ENCODE assay signal across 8 cellular contexts in the genomic region with DNA sequence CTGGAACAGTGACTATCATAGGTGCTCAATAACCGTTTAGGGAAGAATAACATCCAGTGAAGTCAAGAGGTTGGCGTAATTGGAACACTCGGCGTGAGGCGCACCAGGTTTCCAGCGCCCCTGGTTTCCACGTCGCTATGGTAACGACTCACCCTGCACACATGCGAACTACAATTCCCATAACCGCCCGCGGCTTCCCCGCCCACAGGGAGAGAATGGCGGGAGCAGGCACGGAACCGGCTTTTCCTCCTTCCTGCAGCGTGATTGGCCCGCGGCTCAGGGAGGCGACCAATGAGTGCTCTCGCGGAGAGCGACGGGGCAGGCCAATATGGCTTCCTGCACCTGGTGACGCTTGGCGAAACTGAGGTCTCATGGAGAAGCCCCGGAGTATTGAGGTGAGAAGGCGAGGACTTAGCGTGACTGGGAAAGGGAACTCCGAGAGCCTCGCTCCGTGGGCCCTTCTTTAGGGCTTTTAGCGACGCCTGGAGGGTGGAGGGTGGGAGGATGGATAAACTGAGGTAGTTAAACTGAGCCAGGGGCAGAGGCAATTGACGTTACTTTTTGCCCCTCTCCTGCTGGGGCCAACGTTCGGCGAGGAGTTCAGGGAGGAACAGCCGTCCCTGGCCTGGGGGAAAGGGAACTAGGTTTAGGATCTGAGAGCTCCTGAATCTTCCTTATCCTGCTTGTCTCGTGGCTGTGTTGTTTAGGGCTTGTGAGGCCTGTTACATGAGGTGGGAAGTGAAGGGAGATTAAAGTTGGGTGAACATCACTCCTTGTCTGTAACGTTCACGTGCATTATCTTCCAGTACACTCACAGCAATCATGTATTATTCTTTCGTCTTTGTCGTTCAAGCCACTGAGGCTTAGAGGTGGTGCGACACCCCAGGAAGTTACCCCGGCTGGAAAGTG. TPM values are rescaled to one million over a fixed set of nuclear protein-coding genes. Genes with fewer than 3 reads are reported as not detected.
A peak's percentile ranks its signal among the peaks of the same experiment; 100 is the strongest.
DNase-seq lines count a peak whose midpoint lies in the region; ATAC-seq and TF ChIP-seq lines count a peak whose summit lies in the region.

L3MBTL2 (plus strand) TSS at position 321 of the 909 bp plus-strand sequence; CDS start at position 372, 51 bp downstream.

- H3K36me3 ChIP-seq in adipocyte (ENCODE audit: control insufficient read depth, insufficient read depth, low read length, severe bottlenecking) = peaks cover 21% of the 10 kb centered on the region
- H3K36me3 ChIP-seq in cardiac muscle cell = no peaks in the 10 kb centered on the region
- H3K36me3 ChIP-seq in parathyroid adenoma (ENCODE audit: control insufficient read depth, insufficient read depth, low read length) = no peaks in the 10 kb centered on the region
- H3K36me3 ChIP-seq in tibial nerve = peaks cover 0 to 36% (median 0%) of the 10 kb centered on the region in 3 donors

- H3K9me3 ChIP-seq in adipocyte (ENCODE audit: control insufficient read depth, low read length) = no peaks in the 10 kb centered on the region
- H3K9me3 ChIP-seq in cardiac muscle cell (ENCODE audit: low read depth) = no peaks in the 10 kb centered on the region
- no peaks in the 10 kb centered on the region for H3K9me3 ChIP-seq in parathyroid adenoma (ENCODE audit: control insufficient read depth, low read length)
- H3K9me3 ChIP-seq in tibial nerve = no peaks in the 10 kb centered on the region

- 1 to 3% methylated on average over 35 to 46 of the region's 47 CpGs for WGBS in tibial nerve, 2 donors

- H2AFZ ChIP-seq in parathyroid adenoma = peak within 1 kb of the TSS; percentile 98

- H3K27me3 ChIP-seq in adipocyte (replicated peaks; ENCODE audit: control insufficient read depth, insufficient read depth, low read length) (peaks cover 14% of the 10 kb centered on the region), cardiac muscle cell (peaks cover 19% of the 10 kb centered on the region), parathyroid adenoma (ENCODE audit: control insufficient read depth, insufficient read depth, low read length) (no peaks in the 10 kb centered on the region), tibial nerve (no peaks in the 10 kb centered on the region)

- TF ChIP-seq CTCF in GM12875 (IDR thresholded peaks at IDR 0.05; ENCODE audit: borderline replicate concordance, insufficient read depth, low read depth, low read length) (no peak), cardiac muscle cell (IDR thresholded peaks at IDR 0.05; ENCODE audit: low read depth, low read length) (no peak), parathyroid adenoma (IDR thresholded peaks at IDR 0.05) (no peak), tibial nerve (IDR thresholded peaks at IDR 0.05) (peak in 1 of 5 experiments; percentile 25)

- H3K4me2 ChIP-seq in parathyroid adenoma (ENCODE audit: low read length) = peak within 1 kb of the TSS; percentile 46

- no peaks in the 10 kb centered on the region for H3K79me2 ChIP-seq in parathyroid adenoma

- peak; percentile 63 to 81 for TF ChIP-seq EP300 in tibial nerve (IDR thresholded peaks at IDR 0.05)

- peak; percentile 98 for ATAC-seq in HG02798 (IDR thresholded peaks at IDR 0.05; ENCODE audit: poor library complexity, unreplicated experiment)

- H3K4me1 ChIP-seq in adipocyte (ENCODE audit: control insufficient read depth, insufficient read depth, low read length) (peaks cover 7% of the 10 kb centered on the region), cardiac muscle cell (ENCODE audit: low read depth) (peaks cover 5% of the 10 kb centered on the region), parathyroid adenoma (no peaks in the 10 kb centered on the region), tibial nerve (peaks cover 0 to 16% (median 5%) of the 10 kb centered on the region in 4 donors)

- H3K4me3 ChIP-seq in GM12875 (ENCODE audit: low read depth, low read length) (peak within 1 kb of the TSS; percentile 94), adipocyte (ENCODE audit: low read length) (peak within 1 kb of the TSS; percentile 99), cardiac muscle cell (peak within 1 kb of the TSS; percentile 44), parathyroid adenoma (ENCODE audit: low read depth, low read length) (peak within 1 kb of the TSS; percentile 68), tibial nerve (peak within 1 kb of the TSS; percentile 51 to 90 (median 69))

- TF ChIP-seq POLR2A in tibial nerve (IDR thresholded peaks at IDR 0.05) = peak in 1 of 2 donors; percentile 54

- DNase-seq in NCI-H1436 (lab: John Stamatoyannopoulos, UW) = peak; percentile 97
- peak; percentile 99 for DNase-seq in T follicular helper cell (ENCODE audit: low read depth)
- peak; percentile 99 for DNase-seq in adipocyte (ENCODE audit: low read depth)
- DNase-seq in cardiac muscle cell (ENCODE audit: low read depth in 1 of 2, low spot score in 1 of 2) = peak; percentile 96 to 98
- peak; percentile 95 to 98 for DNase-seq in tibial nerve (ENCODE audit: low spot score in 2 of 2)

- H3K27ac ChIP-seq in cardiac muscle cell = peak within 1 kb of the TSS; percentile 80
- peak within 1 kb of the TSS; percentile 39 for H3K27ac ChIP-seq in parathyroid adenoma
- H3K27ac ChIP-seq in tibial nerve = peak within 1 kb of the TSS in 3 of 4 donors; percentile 77 to 87 (median 79)

- H3K9ac ChIP-seq in adipocyte (ENCODE audit: low read length) (peak within 1 kb of the TSS; percentile 97), parathyroid adenoma (no peak within 1 kb of the TSS)

RNA-seq across cellular contexts. Expression of gene L3MBTL2, which starts in this region (rescaled TPM):
- total RNA-seq in cardiac muscle cell = 24.9 and 27.0 TPM in 2 replicates
- 21.4 and 25.5 TPM in 2 replicates for polyA plus RNA-seq in cardiac muscle cell
- 10 to 100 TPM; 21.2 to 27.4 (median 24.3) TPM for total RNA-seq in tibial nerve

Comparison
In these comparisons a context has a peak if more than half of its experiments do, and no peak if none do; other contexts are left out.
1. Peak in every context shown above with its lines: DNase-seq, ATAC-seq, H3K4me3 ChIP-seq and H3K27ac ChIP-seq.
2. H3K4me3 ChIP-seq: peak in every context shown above with its lines; median percentile 99 in adipocyte; 94 in GM12875; 69 in tibial nerve; 68 in parathyroid adenoma; 44 in cardiac muscle cell.